Comparison of ENCODE assay signal across 1 cellular context in the genomic region with DNA sequence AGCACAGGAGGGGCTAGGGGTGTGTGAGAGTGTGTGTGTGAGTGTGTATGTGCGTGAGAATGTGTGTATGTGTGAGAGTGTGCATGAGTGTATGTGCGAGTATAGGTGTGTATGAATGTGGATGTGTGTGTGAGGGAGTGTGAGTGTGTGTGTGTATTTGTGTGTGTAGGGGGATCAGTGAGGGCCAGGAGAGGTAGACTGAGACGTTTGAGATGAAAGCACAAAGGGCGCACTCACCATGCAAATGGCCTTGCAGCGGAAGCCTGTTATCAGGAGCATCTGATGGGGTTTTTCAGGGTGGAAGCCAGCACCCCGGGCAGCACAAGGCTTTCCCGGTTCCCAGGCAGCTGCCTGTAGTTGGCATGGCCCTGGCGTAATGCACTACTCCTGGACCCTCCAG.
TF ChIP-seq lines count a peak whose summit lies in the region.

No MANE protein-coding gene starts in this region.

TF ChIP-seq in HepG2, 621 proteins besides CTCF, POLR2A, EP300 and RAD21 (continued from another document):
- no peak for TF ChIP-seq SETDB1 (CRISPR knock-in tag; IDR thresholded peaks at IDR 0.05; ENCODE audit: borderline replicate concordance)
- TF ChIP-seq, protein P1, sequence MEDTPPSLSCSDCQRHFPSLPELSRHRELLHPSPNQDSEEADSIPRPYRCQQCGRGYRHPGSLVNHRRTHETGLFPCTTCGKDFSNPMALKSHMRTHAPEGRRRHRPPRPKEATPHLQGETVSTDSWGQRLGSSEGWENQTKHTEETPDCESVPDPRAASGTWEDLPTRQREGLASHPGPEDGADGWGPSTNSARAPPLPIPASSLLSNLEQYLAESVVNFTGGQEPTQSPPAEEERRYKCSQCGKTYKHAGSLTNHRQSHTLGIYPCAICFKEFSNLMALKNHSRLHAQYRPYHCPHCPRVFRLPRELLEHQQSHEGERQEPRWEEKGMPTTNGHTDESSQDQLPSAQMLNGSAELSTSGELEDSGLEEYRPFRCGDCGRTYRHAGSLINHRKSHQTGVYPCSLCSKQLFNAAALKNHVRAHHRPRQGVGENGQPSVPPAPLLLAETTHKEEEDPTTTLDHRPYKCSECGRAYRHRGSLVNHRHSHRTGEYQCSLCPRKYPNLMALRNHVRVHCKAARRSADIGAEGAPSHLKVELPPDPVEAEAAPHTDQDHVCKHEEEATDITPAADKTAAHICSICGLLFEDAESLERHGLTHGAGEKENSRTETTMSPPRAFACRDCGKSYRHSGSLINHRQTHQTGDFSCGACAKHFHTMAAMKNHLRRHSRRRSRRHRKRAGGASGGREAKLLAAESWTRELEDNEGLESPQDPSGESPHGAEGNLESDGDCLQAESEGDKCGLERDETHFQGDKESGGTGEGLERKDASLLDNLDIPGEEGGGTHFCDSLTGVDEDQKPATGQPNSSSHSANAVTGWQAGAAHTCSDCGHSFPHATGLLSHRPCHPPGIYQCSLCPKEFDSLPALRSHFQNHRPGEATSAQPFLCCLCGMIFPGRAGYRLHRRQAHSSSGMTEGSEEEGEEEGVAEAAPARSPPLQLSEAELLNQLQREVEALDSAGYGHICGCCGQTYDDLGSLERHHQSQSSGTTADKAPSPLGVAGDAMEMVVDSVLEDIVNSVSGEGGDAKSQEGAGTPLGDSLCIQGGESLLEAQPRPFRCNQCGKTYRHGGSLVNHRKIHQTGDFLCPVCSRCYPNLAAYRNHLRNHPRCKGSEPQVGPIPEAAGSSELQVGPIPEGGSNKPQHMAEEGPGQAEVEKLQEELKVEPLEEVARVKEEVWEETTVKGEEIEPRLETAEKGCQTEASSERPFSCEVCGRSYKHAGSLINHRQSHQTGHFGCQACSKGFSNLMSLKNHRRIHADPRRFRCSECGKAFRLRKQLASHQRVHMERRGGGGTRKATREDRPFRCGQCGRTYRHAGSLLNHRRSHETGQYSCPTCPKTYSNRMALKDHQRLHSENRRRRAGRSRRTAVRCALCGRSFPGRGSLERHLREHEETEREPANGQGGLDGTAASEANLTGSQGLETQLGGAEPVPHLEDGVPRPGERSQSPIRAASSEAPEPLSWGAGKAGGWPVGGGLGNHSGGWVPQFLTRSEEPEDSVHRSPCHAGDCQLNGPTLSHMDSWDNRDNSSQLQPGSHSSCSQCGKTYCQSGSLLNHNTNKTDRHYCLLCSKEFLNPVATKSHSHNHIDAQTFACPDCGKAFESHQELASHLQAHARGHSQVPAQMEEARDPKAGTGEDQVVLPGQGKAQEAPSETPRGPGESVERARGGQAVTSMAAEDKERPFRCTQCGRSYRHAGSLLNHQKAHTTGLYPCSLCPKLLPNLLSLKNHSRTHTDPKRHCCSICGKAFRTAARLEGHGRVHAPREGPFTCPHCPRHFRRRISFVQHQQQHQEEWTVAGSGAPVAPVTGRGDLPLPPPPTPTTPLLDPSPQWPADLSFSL (CRISPR knock-in tag; IDR thresholded peaks at IDR 0.05) = peak; percentile 91
- peak; percentile 72; the same call in 1 of the 2 replicates for TF ChIP-seq IKZF1 (IDR thresholded peaks at IDR 0.05)
- TF ChIP-seq ZBTB43 (CRISPR knock-in tag; conservative IDR thresholded peaks at IDR 0.05) = peak; percentile 70; the same call in 1 of the 2 replicates
- no peak for TF ChIP-seq SP2 (CRISPR knock-in tag; IDR thresholded peaks at IDR 0.05)
